14 cellular contexts compared by ENCODE assay signal in the genomic region with DNA sequence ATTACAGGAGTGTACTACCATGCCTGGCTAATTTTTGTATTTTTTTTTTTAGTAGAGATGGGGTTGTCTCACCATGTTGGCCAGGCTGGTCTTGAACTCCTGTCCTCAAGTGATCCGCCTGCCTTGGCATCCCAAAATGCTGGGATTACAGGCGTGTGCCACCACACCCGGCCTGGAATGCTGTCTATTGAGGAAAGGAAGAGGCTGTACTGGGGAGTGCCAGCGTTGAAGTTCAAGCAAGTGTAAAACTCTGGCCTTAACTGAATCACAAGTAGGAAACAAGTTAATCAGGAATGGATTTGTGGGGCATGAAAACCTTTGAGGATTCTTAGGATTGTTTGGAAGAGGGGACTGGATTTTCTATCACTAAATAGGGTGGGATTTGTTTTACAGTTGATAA. TPM values are rescaled to one million over a fixed set of nuclear protein-coding genes. Genes with fewer than 3 reads are reported as not detected.
DNase-seq lines count a peak whose midpoint lies in the region; ATAC-seq and TF ChIP-seq lines count a peak whose summit lies in the region.
"Had no signal": no experiment of that assay in that cellular context is flagged by ENCODE, and none has a peak within 500 bp of the region (broad histone marks: within the 10 kb centered on the region; RNA-seq: fewer than 3 reads in every experiment).

No MANE protein-coding gene starts in this region.

- H3K27me3 ChIP-seq in DND-41 (ENCODE audit: insufficient read depth, low read length, poor library complexity) (no peaks in the 10 kb centered on the region), Karpas-422 (ENCODE audit: low read length) (no peaks in the 10 kb centered on the region)

- H3K27ac Mint-ChIP-seq in effector memory CD8-positive, alpha-beta T cell: peak overlapping the region in 1 of 2 donors; percentile 91
- peak overlapping the region in 2 of 3 experiments; percentile 78 to 88 for H3K27ac Mint-ChIP-seq in nephron

- H3K4me1 ChIP-seq in DND-41 (ENCODE audit: insufficient read depth, low read length): peaks cover 31% of the 10 kb centered on the region
- H3K4me1 ChIP-seq in Karpas-422 (ENCODE audit: low read length): peaks cover 27% of the 10 kb centered on the region

- no peaks in the 10 kb centered on the region for H3K27me3 Mint-ChIP-seq in effector memory CD8-positive, alpha-beta T cell
- H3K27me3 Mint-ChIP-seq in nephron (ENCODE audit: low read depth): peaks cover 14% of the 10 kb centered on the region

- H3K9me3 Mint-ChIP-seq in effector memory CD8-positive, alpha-beta T cell: no peaks in the 10 kb centered on the region
- no peaks in the 10 kb centered on the region for H3K9me3 Mint-ChIP-seq in nephron

- H3K79me2 ChIP-seq in DND-41 (ENCODE audit: insufficient read depth, low read length) (peaks cover 33% of the 10 kb centered on the region), Karpas-422 (ENCODE audit: low read length) (peaks cover 28% of the 10 kb centered on the region)

- H3K9me2 ChIP-seq in Karpas-422 (replicated peaks; ENCODE audit: insufficient read depth, low read length): no peaks in the 10 kb centered on the region

- H3K27ac ChIP-seq in DND-41 (ENCODE audit: low read length) (no peak overlapping the region), Karpas-422 (ENCODE audit: low read length) (no peak overlapping the region)

- H3K4me2 ChIP-seq in DND-41 (ENCODE audit: insufficient read depth, low read length) (peak overlapping the region; percentile 83), Karpas-422 (ENCODE audit: low read depth, low read length, poor library complexity, severe bottlenecking) (peak overlapping the region; percentile 91)

- H3K9me3 ChIP-seq in DND-41 (ENCODE audit: insufficient read depth, low read length, severe bottlenecking): no peaks in the 10 kb centered on the region
- H3K9me3 ChIP-seq in Karpas-422 (ENCODE audit: low read length): no peaks in the 10 kb centered on the region

- TF ChIP-seq CTCF in DND-41 (IDR thresholded peaks at IDR 0.05; ENCODE audit: borderline replicate concordance, extremely low read depth, low read length, poor library complexity, severe bottlenecking) (no peak), nephron (IDR thresholded peaks at IDR 0.05; ENCODE audit: unreplicated experiment in 3 of 3) (no peak)

- H4K20me1 ChIP-seq in DND-41 (ENCODE audit: insufficient read depth, low read length) (no peaks in the 10 kb centered on the region; the same call in 1 of the 2 replicates), Karpas-422 (ENCODE audit: insufficient read depth, low read depth, low read length) (peaks cover 6% of the 10 kb centered on the region; the same call in 1 of the 2 replicates)

- H3K36me3 ChIP-seq in DND-41 (ENCODE audit: insufficient read depth, low read length): peaks cover 2% of the 10 kb centered on the region; the same call in 1 of the 2 replicates
- H3K36me3 ChIP-seq in Karpas-422 (ENCODE audit: insufficient read depth, low read length): no peaks in the 10 kb centered on the region

- ATAC-seq in DND-41 (ENCODE audit: insufficient read depth, low read depth) (no peak), HG03175 (IDR thresholded peaks at IDR 0.05; ENCODE audit: unreplicated experiment) (no peak)
- ATAC-seq in effector memory CD8-positive, alpha-beta T cell (replicated peaks): no peak
- ATAC-seq: Panc1 had no signal

- no peak for DNase-seq in DND-41
- no peak for DNase-seq in Karpas-422
- DNase-seq in effector memory CD8-positive, alpha-beta T cell: no peak
- DNase-seq in HT-29 (ENCODE audit: low spot score): no peak
- no peak for DNase-seq in NCI-H187 (lab: John Stamatoyannopoulos, UW)
- DNase-seq: activated CD8-positive, alpha-beta memory T cell treated with anti-CD3 and anti-CD28 coated beads for 24 hours; foreskin fibroblast; NCI-H1105; NCI-H446 treated with DMSO at 0.1 percent for 48 hours had no signal

- peaks cover 48% of the 10 kb centered on the region for H3K36me3 Mint-ChIP-seq in effector memory CD8-positive, alpha-beta T cell (ENCODE audit: insufficient read depth)
- H3K36me3 Mint-ChIP-seq in nephron (ENCODE audit: low read depth): no peaks in the 10 kb centered on the region

- peaks cover 36 to 42% of the 10 kb centered on the region in 2 donors for H3K4me1 Mint-ChIP-seq in effector memory CD8-positive, alpha-beta T cell (ENCODE audit: low read depth in 2 of 2)
- peaks cover 19% of the 10 kb centered on the region for H3K4me1 Mint-ChIP-seq in nephron

- H3K4me3 Mint-ChIP-seq in effector memory CD8-positive, alpha-beta T cell: peak overlapping the region; percentile 57 to 74
- peak overlapping the region; percentile 82 to 87 (median 87) for H3K4me3 Mint-ChIP-seq in nephron

- H2AFZ ChIP-seq in DND-41 (ENCODE audit: low read depth, low read length): peak overlapping the region; percentile 89; the same call in 1 of the 2 replicates
- H2AFZ ChIP-seq in Karpas-422 (ENCODE audit: low read length): peak overlapping the region; percentile 86; the same call in 1 of the 2 replicates

- H3K9ac ChIP-seq in DND-41 (ENCODE audit: low read depth, low read length): no peak overlapping the region
- no peak overlapping the region for H3K9ac ChIP-seq in Karpas-422 (ENCODE audit: low read length)

- H3K4me3 ChIP-seq in DND-41 (ENCODE audit: low read depth in 1 of 2, low read length in 2 of 2) (peak overlapping the region in 1 of 2 experiments; percentile 72; a peak in 1 of 4 replicates), Karpas-422 (ENCODE audit: low read length) (no peak overlapping the region)

RNA-seq across cellular contexts. Expression of gene SENP2, which starts 1.4 kb away (rescaled TPM):
- 59.1 and 89.1 TPM in 2 replicates for total RNA-seq in Karpas-422 (2014; rRNA removed; shearing (Covaris generic); ENCODE audit: low replicate concordance)
- 9.3 and 13.2 TPM in 2 replicates for total RNA-seq in HT-29 (2014; rRNA removed; shearing (Covaris generic))

RNA-seq across cellular contexts. Expression of gene LIPH, which starts 32.3 kb away (rescaled TPM):
- not detected in 2 replicates for total RNA-seq in Karpas-422 (2014; rRNA removed; shearing (Covaris generic); ENCODE audit: low replicate concordance)
- total RNA-seq in HT-29 (2014; rRNA removed; shearing (Covaris generic)): 5.3 and 11.6 TPM in 2 replicates
- total RNA-seq: T-helper 1 cell treated with Interleukin-12 subunit alpha and Interleukin-12 subunit beta and Interleukin-4 antibody, amounts not matched to agents 30 ng/mL and 1 ng/mL, for 36 hours; temporal lobe had no signal
